In genomic region chr1:6646499-6647148, GRCh38 we compare ENCODE assay signal across 7 cellular contexts. TPM values are rescaled to one million over a fixed set of nuclear protein-coding genes. Genes with fewer than 3 reads are reported as not detected.
DNase-seq lines count a peak whose midpoint lies in the region; ATAC-seq and TF ChIP-seq lines count a peak whose summit lies in the region.

No MANE protein-coding gene starts in this region.

- no peaks in the 10 kb centered on the region for H3K9me3 ChIP-seq in HCT116 (ENCODE audit: control insufficient read depth in 1 of 2, insufficient read depth in 1 of 2, low read depth in 1 of 2, low read length in 2 of 2)

- intact Hi-C loops in HCT116 (cut with micrococcal nuclease): loop anchor here (1.0 to 2.0 kb wide), 2 partner anchors 92 to 156 kb away; partner anchors contain the start of genes NOL9 and PLEKHG5

- H3K79me2 ChIP-seq in HCT116 (ENCODE audit: insufficient read depth, low read length): no peaks in the 10 kb centered on the region

- H3K36me3 ChIP-seq in HCT116 (ENCODE audit: control insufficient read depth in 1 of 2, insufficient read depth in 2 of 2, low read length in 2 of 2): peaks cover 7 to 23% of the 10 kb centered on the region in 2 experiments; a peak in 3 of 4 replicates

- no TSS peak for BruUV-seq in HCT116 (replicated peaks; lab: Mats Ljungman, UMichigan)

- H3K27me3 Mint-ChIP-seq in memory B cell: no peaks in the 10 kb centered on the region

- H3K4me2 ChIP-seq in HCT116 (ENCODE audit: low read length): no peak overlapping the region

- CTCF ChIA-PET in HCT116 (lab: Charles Lee): interaction anchor here (0.8 to 2.6 kb wide), 6 partner anchors 9 to 561 kb away, joined by 3 to 7 read pairs (median 5); partner anchors contain the start of gene KLHL21

- no peak for TF ChIP-seq POLR2A in HCT116 (IDR thresholded peaks at IDR 0.05; ENCODE audit: borderline replicate concordance, extremely low read depth, insufficient read depth, insufficient read length)

- no peaks in the 10 kb centered on the region for H4K20me1 ChIP-seq in HCT116 (ENCODE audit: insufficient read depth)

- H3K27ac ChIP-seq in HCT116 (ENCODE audit: low read depth, low read length): no peak overlapping the region

- H3K27ac Mint-ChIP-seq in memory B cell: no peak overlapping the region

- TF ChIP-seq RAD21 in HCT116 (IDR thresholded peaks at IDR 0.05; ENCODE audit: low read depth): peak; percentile 80

- H3K9me2 ChIP-seq in HCT116 (ENCODE audit: insufficient read depth): no peaks in the 10 kb centered on the region

- no peaks in the 10 kb centered on the region for H3K9me3 Mint-ChIP-seq in memory B cell

- H3K4me1 ChIP-seq in HCT116 (ENCODE audit: control insufficient read depth in 1 of 2, insufficient read depth in 2 of 2, low read length in 2 of 2): no peaks in the 10 kb centered on the region

- no peak overlapping the region for H2AFZ ChIP-seq in HCT116 (ENCODE audit: low read depth, low read length, poor library complexity, severe bottlenecking)

- H3K27me3 ChIP-seq in HCT116 (ENCODE audit: insufficient read depth, low read length): no peaks in the 10 kb centered on the region

- RAD21 ChIA-PET in HCT116 (lab: Charles Lee; ENCODE audit: low non-redundant PET in 1 of 2, low total read pairs in 2 of 2, uncharacterized antibody in 2 of 2, unreplicated experiment in 2 of 2): no interaction called here

- H3K9ac ChIP-seq in HCT116 (ENCODE audit: low read length): no peak overlapping the region

- DNase-seq in DMS153 treated with DMSO at 0.1 percent for 48 hours (lab: John Stamatoyannopoulos, UW; ENCODE audit: unreplicated experiment) (peak; percentile 52), HCT116 (ENCODE audit: low read depth, low spot score) (peak; percentile 19), RPMI8226 (peak; percentile 41), dermis microvascular lymphatic vessel endothelial cell (ENCODE audit: low read depth in 2 of 2) (peak; percentile 32 to 65), memory B cell (ENCODE audit: low spot score in 2 of 2) (peak in 1 of 2 donors; percentile 40)

- H3K4me1 Mint-ChIP-seq in memory B cell: no peaks in the 10 kb centered on the region

- ATAC-seq in HCT116 (peak; percentile 71), memory B cell (ENCODE audit: low read depth) (peak; percentile 55), GM19467 (IDR thresholded peaks at IDR 0.05; ENCODE audit: unreplicated experiment) (no peak), HG02798 (IDR thresholded peaks at IDR 0.05; ENCODE audit: poor library complexity, unreplicated experiment) (no peak)

- peak; percentile 54 to 60 (median 56); a peak in 4 of 6 replicates for TF ChIP-seq CTCF in HCT116 (IDR thresholded peaks at IDR 0.05 in 2 of 3, conservative IDR thresholded peaks at IDR 0.05 in 1 of 3; ENCODE audit: borderline replicate concordance in 1 of 3, insufficient read depth in 1 of 3, low read depth in 2 of 3, low read length in 2 of 3)

- no peak overlapping the region for H3K4me3 Mint-ChIP-seq in memory B cell

- H3K36me3 Mint-ChIP-seq in memory B cell: peaks cover 15% of the 10 kb centered on the region

- H3K4me3 ChIP-seq in HCT116 (replicated peaks in 1 of 2; ENCODE audit: low read depth in 1 of 2, low read length in 2 of 2): no peak overlapping the region

- POLR2A ChIA-PET in HCT116 (lab: Charles Lee): no interaction called here

TF ChIP-seq in HCT116, 20 proteins besides CTCF, POLR2A, EP300 and RAD21:
- TF ChIP-seq EZH2phosphoT487 (IDR thresholded peaks at IDR 0.05; ENCODE audit: borderline replicate concordance) (no peak), POLR2AphosphoS5 (IDR thresholded peaks at IDR 0.05; ENCODE audit: low read depth, low read length) (no peak), ZFX (IDR thresholded peaks at IDR 0.05) (no peak), REST (IDR thresholded peaks at IDR 0.05; ENCODE audit: low read depth) (no peak), TCF7L2 (IDR thresholded peaks at IDR 0.05; ENCODE audit: borderline replicate concordance, extremely low read depth, insufficient read depth, insufficient read length) (no peak), ATF3 (IDR thresholded peaks at IDR 0.05) (no peak), YY1 (IDR thresholded peaks at IDR 0.05; ENCODE audit: extremely low read depth, insufficient replicate concordance, low read depth, low read length) (no peak), CBX3 (IDR thresholded peaks at IDR 0.05; ENCODE audit: low read depth) (no peak), CEBPB (IDR thresholded peaks at IDR 0.05; ENCODE audit: low read depth) (no peak), FOSL1 (IDR thresholded peaks at IDR 0.05; ENCODE audit: low read depth) (no peak), SIN3A (IDR thresholded peaks at IDR 0.05; ENCODE audit: low read depth) (no peak), ZNF274 (IDR thresholded peaks at IDR 0.05; ENCODE audit: low read depth, low read length) (no peak), SRF (IDR thresholded peaks at IDR 0.05; ENCODE audit: low read depth) (no peak), EZH2 (IDR thresholded peaks at IDR 0.05) (no peak), JUND (IDR thresholded peaks at IDR 0.05) (no peak), ZBTB33 (IDR thresholded peaks at IDR 0.05; ENCODE audit: extremely low read depth, insufficient replicate concordance, low read length) (no peak), SP1 (IDR thresholded peaks at IDR 0.05; ENCODE audit: low read depth) (no peak), MAX (IDR thresholded peaks at IDR 0.05) (no peak)

RNA-seq across cellular contexts. Expression of gene THAP3, which starts 22.0 kb away (rescaled TPM):
- total RNA-seq in HCT116 (2021; ENCODE audit: unreplicated experiment): 23.1 TPM
- polyA plus RNA-seq in HCT116 (2012): 26.1 and 26.2 TPM in 2 replicates
- 15.6 and 16.0 TPM in 2 replicates for total RNA-seq in dermis microvascular lymphatic vessel endothelial cell

RNA-seq across cellular contexts. Expression of gene PHF13, which starts 33.1 kb away (rescaled TPM):
- 25.8 TPM for total RNA-seq in HCT116 (2021; ENCODE audit: unreplicated experiment)
- polyA plus RNA-seq in HCT116 (2012): 10.6 and 13.7 TPM in 2 replicates
- 7.2 and 10.2 TPM in 2 replicates for total RNA-seq in dermis microvascular lymphatic vessel endothelial cell

RNA-seq across cellular contexts. Expression of gene KLHL21, which starts 44.0 kb away (rescaled TPM):
- total RNA-seq in HCT116 (2021; ENCODE audit: unreplicated experiment) (27.5 TPM), dermis microvascular lymphatic vessel endothelial cell (9.4 and 19.7 TPM in 2 replicates)
- 15.5 and 32.6 TPM in 2 replicates for polyA plus RNA-seq in HCT116 (2012)

RNA-seq across cellular contexts. Expression of gene DNAJC11, which starts 55.0 kb away (rescaled TPM):
- 75.6 TPM for total RNA-seq in HCT116 (2021; ENCODE audit: unreplicated experiment)
- polyA plus RNA-seq in HCT116 (2012): 31.7 and 41.5 TPM in 2 replicates
- 32.4 and 32.5 TPM in 2 replicates for total RNA-seq in dermis microvascular lymphatic vessel endothelial cell

Comparison
In these comparisons a context has a peak if more than half of its experiments do, and no peak if none do; other contexts are left out.
1. ATAC-seq: peak in HCT116 (single experiment) and memory B cell (single experiment); none in GM19467 (single experiment) and HG02798 (single experiment).